Comparison of ENCODE assay signal across 8 cellular contexts in the genomic region with DNA sequence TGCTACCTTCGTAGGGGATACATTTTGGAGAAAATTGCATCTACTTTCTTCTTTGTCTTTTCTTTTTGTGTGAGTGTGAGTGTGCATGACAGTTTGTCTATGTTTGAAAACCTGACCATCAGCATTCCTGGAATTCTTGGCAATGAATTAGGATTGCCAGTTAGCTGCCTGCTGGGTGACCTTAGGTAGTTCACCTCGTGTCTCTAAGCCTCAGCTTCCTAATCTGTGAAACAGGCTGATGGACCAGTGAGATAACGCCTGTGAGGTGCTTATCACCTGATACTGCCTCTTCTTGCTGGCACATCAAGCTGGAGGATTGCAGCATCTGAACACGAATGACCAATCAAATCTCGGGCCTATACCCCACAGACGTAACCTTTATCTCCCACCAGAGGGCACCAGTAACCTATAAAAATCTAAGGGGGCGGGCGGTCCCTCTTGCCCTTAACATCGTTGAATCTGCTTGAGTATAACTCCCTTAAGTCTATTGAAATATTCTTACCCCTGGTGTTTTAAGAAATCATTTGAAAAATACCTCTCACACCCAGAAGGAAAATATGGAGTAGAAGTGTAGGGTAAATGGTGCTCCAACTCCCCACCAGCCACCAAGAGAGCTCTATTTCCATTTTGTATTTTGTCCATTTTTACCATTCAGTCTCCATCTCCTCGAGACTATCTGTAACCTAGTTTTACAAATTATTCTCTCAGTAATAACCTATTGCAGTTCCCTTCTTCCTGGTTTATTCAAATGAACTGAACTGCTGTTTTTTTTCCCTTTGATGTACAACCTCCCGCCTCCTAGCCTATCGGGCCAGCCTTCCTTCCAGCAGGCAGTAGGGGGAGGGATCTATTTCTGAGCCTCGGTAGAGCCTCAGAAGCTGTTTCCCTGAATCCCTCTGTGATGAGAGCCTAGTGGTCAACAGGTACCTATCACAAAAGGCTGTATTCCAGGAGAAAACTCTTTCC. TPM values are rescaled to one million over a fixed set of nuclear protein-coding genes. Genes with fewer than 3 reads are reported as not detected.
DNase-seq lines count a peak whose midpoint lies in the region; ATAC-seq, FAIRE-seq and TF ChIP-seq lines count a peak whose summit lies in the region.

No MANE protein-coding gene starts in this region.

- H3K9me3 ChIP-seq in H9 (ENCODE audit: control insufficient read depth, low read depth, low read length) (no peaks in the 10 kb centered on the region), K562 (replicated peaks; ENCODE audit: control insufficient read depth, insufficient read depth, low read depth, low read length) (no peaks in the 10 kb centered on the region)

- POLR2A ChIA-PET in K562 (lab: Yijun Ruan, JAX) = interaction anchor here (0.6 to 1.7 kb wide), 22 partner anchors 8 to 1124 kb away, joined by 3 to 13 read pairs (median 4); a partner anchor contains a TSS

- peaks cover 0 to 4% (median 2%) of the 10 kb centered on the region in 3 experiments; a peak in 2 of 7 replicates for H3K36me3 Mint-ChIP-seq in H9 (ENCODE audit: insufficient read depth in 1 of 3, low read depth in 3 of 3)

- peaks cover 44 to 46% of the 10 kb centered on the region in 2 experiments for H3K4me1 Mint-ChIP-seq in H9

- no peaks in the 10 kb centered on the region for H3K36me3 ChIP-seq in K562 (ENCODE audit: control insufficient read depth, insufficient read depth, low read length)

- H3K79me1 ChIP-seq in H9 (ENCODE audit: insufficient read depth, low read depth, low read length, poor library complexity, severe bottlenecking) = no peaks in the 10 kb centered on the region

- BruUV-seq in K562 (replicated peaks; lab: Mats Ljungman, UMichigan) = no TSS peak

- H3K27me3 ChIP-seq in H9 (ENCODE audit: insufficient read depth, low read length) (no peaks in the 10 kb centered on the region; the same call in 1 of the 2 replicates), K562 (ENCODE audit: control insufficient read depth in 2 of 2, insufficient read depth in 2 of 2, low read length in 2 of 2) (no peaks in the 10 kb centered on the region)

- peaks cover 14% of the 10 kb centered on the region for H3K27me3 Mint-ChIP-seq in H9 (ENCODE audit: low read depth)

- peaks cover 2% of the 10 kb centered on the region for H4K20me1 ChIP-seq in H9 (ENCODE audit: control insufficient read depth, insufficient read depth, insufficient read length)
- no peaks in the 10 kb centered on the region for H4K20me1 ChIP-seq in K562 (replicated peaks; ENCODE audit: control insufficient read depth, insufficient read depth, low read length)

- H3K23ac ChIP-seq in H9 (ENCODE audit: insufficient read length, low read depth, low read length) = no peak overlapping the region

- peak; percentile 92 for ATAC-seq in K562

- WGBS in H9 (ENCODE audit: extremely low coverage, insufficient read length, low lambda C conversion rate) = no CpG with 5 or more reads among the region's 13 CpGs
- 7% methylated on average over 13 of the region's 13 CpGs for WGBS in K562 (ENCODE audit: insufficient coverage, low coverage, missing lambda C conversion rate)

- H2AFZ ChIP-seq in H9 (ENCODE audit: low read length) (no peak overlapping the region), K562 (ENCODE audit: low read depth, low read length) (no peak overlapping the region)

- no peak overlapping the region for H3K14ac ChIP-seq in H9 (ENCODE audit: insufficient read depth, low read length)

- H3K18ac ChIP-seq in H9 (ENCODE audit: insufficient read length, low read depth, low read length) = no peak overlapping the region

- no peak for TF ChIP-seq POLR2A in K562 (conservative IDR thresholded peaks at IDR 0.05)

- no peak overlapping the region for H2BK120ac ChIP-seq in H9 (ENCODE audit: low read depth, low read length, poor library complexity, severe bottlenecking)

- in situ Hi-C loops in K562 (cut with MboI) = loop anchor here (5.0 kb wide), 1 partner anchor 241 kb away; no protein-coding TSS in a partner anchor

- intact Hi-C loops in K562 (cut with micrococcal nuclease) = loop anchor here (1.0 to 10.0 kb wide), 7 partner anchors 56 to 379 kb away; no protein-coding TSS in a partner anchor

- H3K4ac ChIP-seq in H9 (ENCODE audit: low read depth, low read length) = no peak overlapping the region

- H2BK20ac ChIP-seq in H9 (ENCODE audit: low read depth, low read length, poor library complexity, severe bottlenecking) = no peak overlapping the region

- H3K56ac ChIP-seq in H9 (ENCODE audit: insufficient read length, low read depth, low read length) = no peak overlapping the region

- DNase-seq in COLO668 (lab: John Stamatoyannopoulos, UW; ENCODE audit: unreplicated experiment) (peak; percentile 62), H9 (peak; percentile 80), NCI-H2029 treated with DMSO at 0.1 percent for 48 hours (lab: John Stamatoyannopoulos, UW) (peak; percentile 84), T-helper 9 cell (peak; percentile 31), K562 (ENCODE audit: extremely low read depth in 1 of 4, low spot score in 3 of 4) (peak; percentile 84 to 92 (median 90)), iPS-NIHi7 (ENCODE audit: extremely low spot score) (peak; percentile 87), coronary artery (ENCODE audit: low spot score) (no peak)
- peak; percentile 34 to 36 for DNase-seq in stimulated activated CD4-positive, alpha-beta T cell treated with anti-CD3 and anti-CD28 coated beads, Interleukin-15, amount 100 ng/mL, for 48 hours (ENCODE audit: low read depth in 2 of 2)

- peaks cover 3% of the 10 kb centered on the region; the same call in 1 of the 2 replicates for H3K4me1 ChIP-seq in H9 (ENCODE audit: insufficient read depth, low read length)
- peaks cover 12 to 16% of the 10 kb centered on the region in 2 experiments; a peak in 4 of 5 replicates for H3K4me1 ChIP-seq in K562 (replicated peaks in 1 of 2; ENCODE audit: control insufficient read depth in 2 of 2, insufficient read depth in 2 of 2, low read length in 2 of 2)

- H3K9ac ChIP-seq in H9 (ENCODE audit: extremely low read depth, insufficient read length, low read length) = no peak overlapping the region
- H3K9ac ChIP-seq in K562 (ENCODE audit: insufficient read depth in 1 of 2, low read depth in 2 of 2, low read length in 2 of 2) = no peak overlapping the region

- no peak overlapping the region for H3K27ac ChIP-seq in H9 (ENCODE audit: insufficient read length, low read depth, low read length)
- peak overlapping the region; percentile 4; the same call in 1 of the 3 replicates for H3K27ac ChIP-seq in K562 (ENCODE audit: extremely low read depth, low read depth, low read length)
- no peak overlapping the region for H3K27ac ChIP-seq in coronary artery

- CTCF ChIA-PET in K562 (lab: Yijun Ruan, JAX; ENCODE audit: low intra/inter-chr PET ratio) = interaction anchor here (0.6 to 6.2 kb wide), 8 partner anchors 46 to 403 kb away, joined by 3 to 159 read pairs (median 4); no protein-coding TSS in a partner anchor

- H4K8ac ChIP-seq in H9 (replicated peaks; ENCODE audit: insufficient read length, low read depth, low read length) = no peak overlapping the region

- peak; percentile 89 for TF ChIP-seq CTCF in H9 (conservative IDR thresholded peaks at IDR 0.05)
- peak; percentile 81 to 91 (median 90) for TF ChIP-seq CTCF in K562 (IDR thresholded peaks at IDR 0.05 in 2 of 3, conservative IDR thresholded peaks at IDR 0.05 in 1 of 3; ENCODE audit: insufficient read depth in 2 of 3, low read depth in 1 of 3, low read length in 3 of 3)
- TF ChIP-seq CTCF in coronary artery (IDR thresholded peaks at IDR 0.05) = no peak

- H4K5ac ChIP-seq in H9 (ENCODE audit: insufficient read length, low read depth, low read length) = no peak overlapping the region

- TF ChIP-seq EP300 in K562 (IDR thresholded peaks at IDR 0.05; ENCODE audit: low read length) = peak; percentile 95

- no peaks in the 10 kb centered on the region for H3K9me3 Mint-ChIP-seq in H9

- H3K79me2 ChIP-seq in H9 (ENCODE audit: insufficient read depth, low read length) (no peaks in the 10 kb centered on the region), K562 (ENCODE audit: control insufficient read depth, insufficient read depth, low read length) (no peaks in the 10 kb centered on the region)

- no peak overlapping the region; a peak in 2 of 5 replicates for H3K4me3 Mint-ChIP-seq in H9

- H3K4me3 ChIP-seq in K562 = no peak overlapping the region
- H3K4me3 ChIP-seq in coronary artery = no peak overlapping the region

- no peak overlapping the region for H2AK5ac ChIP-seq in H9 (ENCODE audit: insufficient read length, low read length)

- H3K4me2 ChIP-seq in H9 (ENCODE audit: insufficient read depth, insufficient read length, low read length) (no peak overlapping the region), K562 (ENCODE audit: insufficient read depth, low read length) (no peak overlapping the region; the same call in 1 of the 2 replicates)

- TF ChIP-seq RAD21 in K562 (CRISPR knock-in tag; conservative IDR thresholded peaks at IDR 0.05 in 1 of 2, IDR thresholded peaks at IDR 0.05 in 1 of 2) = peak; percentile 94 to 98

- peak; percentile 92 for FAIRE-seq in K562 (lab: Jason Lieb, UNC)

- no peaks in the 10 kb centered on the region for H3K9me1 ChIP-seq in K562 (ENCODE audit: control insufficient read depth, insufficient read depth, low read length)

- no peak overlapping the region for H4K91ac ChIP-seq in H9 (ENCODE audit: insufficient read length, low read depth, low read length)

- H2BK15ac ChIP-seq in H9 (ENCODE audit: low read depth, low read length) = no peak overlapping the region

- no peaks in the 10 kb centered on the region for H3K23me2 ChIP-seq in H9 (ENCODE audit: insufficient read length, low read depth, low read length, poor library complexity, severe bottlenecking)

- no peak overlapping the region for H3T11ph ChIP-seq in H9 (ENCODE audit: low read length)

- H3K27ac Mint-ChIP-seq in H9 = peak overlapping the region in 2 of 3 experiments; percentile 2 to 72; a peak in 2 of 7 replicates

- no peak overlapping the region for H2BK5ac ChIP-seq in H9 (ENCODE audit: insufficient read length, low read length)

- no peak overlapping the region for H2BK12ac ChIP-seq in H9 (ENCODE audit: insufficient read length, low read depth, low read length)

RNA-seq across cellular contexts. Expression of a gene that starts 49.7 kb away (rescaled TPM):
- total RNA-seq in H9 (2021) (47.2 and 49.6 TPM in 2 replicates), K562 (2014; rRNA removed) (21.2 and 24.6 TPM in 2 replicates), K562 (2014; rRNA removed; fragmentation: Illumina TruSeq; extraction: Trizol) (40.6 and 53.0 TPM in 2 replicates), K562 (2015; rRNA removed; fragmentation: Illumina TruSeq; extraction: Trizol) (32.2 and 33.4 TPM in 2 replicates), K562 (2021) (55.9 and 61.7 TPM in 2 replicates)
- 237 and 644 TPM in 2 replicates for total RNA-seq in K562 (2011; cell fraction: chromatin; rRNA removed; ENCODE audit: low replicate concordance)
- total RNA-seq in K562 (2011; cell fraction: nucleolus; rRNA removed) = 117 and 136 TPM in 2 replicates
- total RNA-seq in K562 (2011; cell fraction: nucleoplasm; rRNA removed) = 249 and 386 TPM in 2 replicates
- polyA plus RNA-seq in K562 (2011; rRNA removed) (41.2 and 46.7 TPM in 2 replicates), K562 (2014; fragmentation: Illumina TruSeq; extraction: Trizol) (10.0 TPM in 2 replicates), K562 (2014; fragmentation: Nextera tagmentation; extraction: Ambion mirVana) (10 to 100 TPM in 1 of 2 experiments, 1 to 10 TPM in 1; 3.3 to 11.1 TPM), K562 (2014; rRNA removed) (17.9 and 22.6 TPM in 2 replicates)
- 5.9 and 16.5 TPM in 2 replicates for polyA plus RNA-seq in K562 (2011; cell fraction: cytosol; rRNA removed)
- 63.1 and 81.2 TPM in 2 replicates for polyA plus RNA-seq in K562 (2011; cell fraction: nucleus; rRNA removed)
- polyA plus RNA-seq in K562 (2012) = 5.2 and 7.5 TPM in 2 replicates
- 171 and 249 TPM in 2 replicates for polyA minus RNA-seq in K562 (2011; rRNA and poly(A)+ RNA removed)
- 15.7 and 26.6 TPM in 2 replicates for polyA minus RNA-seq in K562 (2011; cell fraction: cytosol; rRNA and poly(A)+ RNA removed)
- polyA minus RNA-seq in K562 (2011; cell fraction: nucleus; rRNA and poly(A)+ RNA removed) = 120 and 165 TPM in 2 replicates
